13 cellular contexts compared by ENCODE assay signal in genomic region chr18:10259934-10260333, GRCh38.
DNase-seq lines count a peak whose midpoint lies in the region; ATAC-seq, FAIRE-seq and TF ChIP-seq lines count a peak whose summit lies in the region.
"Had no signal": no experiment of that assay in that cellular context is flagged by ENCODE, and none has a peak within 500 bp of the region (broad histone marks: within the 10 kb centered on the region; RNA-seq: fewer than 3 reads in every experiment).

No MANE protein-coding gene starts in this region.

- no peaks in the 10 kb centered on the region for H3K4me1 ChIP-seq in K562 (replicated peaks in 1 of 2; ENCODE audit: control insufficient read depth in 2 of 2, insufficient read depth in 2 of 2, low read length in 2 of 2)
- H3K4me1 ChIP-seq: Peyer's patch had no signal

- H3K79me2 ChIP-seq in K562 (ENCODE audit: control insufficient read depth, insufficient read depth, low read length) (no peaks in the 10 kb centered on the region), neural cell (replicated peaks; ENCODE audit: insufficient read depth, low read length) (no peaks in the 10 kb centered on the region)

- no peak overlapping the region for H3K27ac ChIP-seq in K562 (ENCODE audit: extremely low read depth, low read depth, low read length)
- no peak overlapping the region for H3K27ac ChIP-seq in neural cell (ENCODE audit: low read length)
- H3K27ac ChIP-seq: Peyer's patch had no signal

- H3K27me3 ChIP-seq in K562 (ENCODE audit: control insufficient read depth in 2 of 2, insufficient read depth in 2 of 2, low read length in 2 of 2), result peaks cover 0 to 10% of the 10 kb centered on the region in 2 experiments; a peak in 1 of 5 replicates
- no peaks in the 10 kb centered on the region for H3K27me3 ChIP-seq in neural cell (ENCODE audit: insufficient read depth, low read depth, low read length)
- H3K27me3 ChIP-seq: Peyer's patch had no signal

- FAIRE-seq in K562 (lab: Jason Lieb, UNC), result no peak
- FAIRE-seq: H54 had no signal

- no peak for ATAC-seq in K562
- ATAC-seq in HG03139 (IDR thresholded peaks at IDR 0.05; ENCODE audit: unreplicated experiment), result no peak
- no peak for ATAC-seq in HG03521 (IDR thresholded peaks at IDR 0.05; ENCODE audit: unreplicated experiment)

- H2AFZ ChIP-seq in K562 (ENCODE audit: low read depth, low read length) (no peak overlapping the region), neural cell (ENCODE audit: low read depth, low read length) (no peak overlapping the region)

- DNase-seq in COR-L47 (lab: John Stamatoyannopoulos, UW) (peak; percentile 30), LHCN-M2 (ENCODE audit: low read depth) (peak; percentile 17), K562 (ENCODE audit: extremely low read depth in 1 of 4, low spot score in 3 of 4) (no peak), NCI-H510A treated with DMSO at 0.1 percent for 48 hours (lab: John Stamatoyannopoulos, UW) (no peak)
- DNase-seq: CD8-positive, alpha-beta memory T cell; NCI-H1436 treated with DMSO at 0.1 percent for 48 hours; NCI-H2081 treated with DMSO at 0.1 percent for 48 hours; NCI-H526 treated with DMSO at 0.1 percent for 48 hours; Peyer's patch had no signal

- no peaks in the 10 kb centered on the region for H3K36me3 ChIP-seq in K562 (ENCODE audit: control insufficient read depth, insufficient read depth, low read length)
- H3K36me3 ChIP-seq in neural cell (ENCODE audit: insufficient read depth, low read length), result no peaks in the 10 kb centered on the region
- H3K36me3 ChIP-seq: Peyer's patch had no signal

- POLR2A ChIA-PET in K562 (lab: Yijun Ruan, JAX), result no interaction called here

- BruUV-seq in K562 (replicated peaks; lab: Mats Ljungman, UMichigan), result no TSS peak

- H3K9me3 ChIP-seq in K562 (replicated peaks; ENCODE audit: control insufficient read depth, insufficient read depth, low read depth, low read length) (no peaks in the 10 kb centered on the region), neural cell (ENCODE audit: low read length) (no peaks in the 10 kb centered on the region)
- H3K9me3 ChIP-seq: Peyer's patch had no signal

- no peaks in the 10 kb centered on the region for H3F3A ChIP-seq in neural cell (ENCODE audit: insufficient read depth, low read length, poor library complexity, severe bottlenecking)

- no peak for TF ChIP-seq POLR2A in K562 (conservative IDR thresholded peaks at IDR 0.05)

- TF ChIP-seq EP300 in K562 (IDR thresholded peaks at IDR 0.05; ENCODE audit: low read length), result no peak
- peak; percentile 98 for TF ChIP-seq EP300 in neural cell (conservative IDR thresholded peaks at IDR 0.05; ENCODE audit: poor library complexity, severe bottlenecking)

- in situ Hi-C loops in K562 (cut with MboI), result no loop called here

- H3K9ac ChIP-seq in K562 (ENCODE audit: insufficient read depth in 1 of 2, low read depth in 2 of 2, low read length in 2 of 2) (no peak overlapping the region), neural cell (ENCODE audit: low read length) (no peak overlapping the region)

- no peak overlapping the region for H3K4me2 ChIP-seq in K562 (ENCODE audit: insufficient read depth, low read length)
- no peak overlapping the region for H3K4me2 ChIP-seq in neural cell (ENCODE audit: low read length)

- intact Hi-C loops in K562 (cut with micrococcal nuclease), result no loop called here

- H3K9me2 ChIP-seq in neural cell (ENCODE audit: insufficient read depth, low read length), result no peaks in the 10 kb centered on the region

- 1% methylated on average over 3 of the region's 3 CpGs for WGBS in K562 (ENCODE audit: insufficient coverage, low coverage, missing lambda C conversion rate)

- H3K4me3 ChIP-seq in K562 (no peak overlapping the region), neural cell (ENCODE audit: low read length) (no peak overlapping the region)
- H3K4me3 ChIP-seq: Peyer's patch had no signal

- CTCF ChIA-PET in K562 (lab: Yijun Ruan, JAX; ENCODE audit: low intra/inter-chr PET ratio), result no interaction called here

- no peak for TF ChIP-seq CTCF in K562 (IDR thresholded peaks at IDR 0.05 in 2 of 3, conservative IDR thresholded peaks at IDR 0.05 in 1 of 3; ENCODE audit: insufficient read depth in 2 of 3, low read depth in 1 of 3, low read length in 3 of 3)
- no peak for TF ChIP-seq CTCF in neural cell (IDR thresholded peaks at IDR 0.05; ENCODE audit: poor library complexity, severe bottlenecking)

- H4K20me1 ChIP-seq in K562 (replicated peaks; ENCODE audit: control insufficient read depth, insufficient read depth, low read length), result no peaks in the 10 kb centered on the region
- no peaks in the 10 kb centered on the region for H4K20me1 ChIP-seq in neural cell (ENCODE audit: insufficient read depth)

- H3K9me1 ChIP-seq in K562 (ENCODE audit: control insufficient read depth, insufficient read depth, low read length), result no peaks in the 10 kb centered on the region

- TF ChIP-seq RAD21 in K562 (CRISPR knock-in tag; conservative IDR thresholded peaks at IDR 0.05 in 1 of 2, IDR thresholded peaks at IDR 0.05 in 1 of 2) (no peak), neural cell (conservative IDR thresholded peaks at IDR 0.05) (no peak)

TF ChIP-seq in K562, 482 proteins besides CTCF, POLR2A, EP300 and RAD21:
- TF ChIP-seq ZBTB34 (CRISPR knock-in tag; IDR thresholded peaks at IDR 0.05), result no peak
- TF ChIP-seq SPI1 (IDR thresholded peaks at IDR 0.05; ENCODE audit: borderline replicate concordance, low read depth, low read length), result 0 out of 2 replicates have a peak, but pooled peaks have one; percentile 14

TF ChIP-seq in neural cell, 6 proteins besides CTCF, POLR2A, EP300 and RAD21:
- TF ChIP-seq MXI1 (conservative IDR thresholded peaks at IDR 0.05; ENCODE audit: poor library complexity, severe bottlenecking), result peak; percentile 35
- peak; percentile 95 for TF ChIP-seq POLR2AphosphoS5 (IDR thresholded peaks at IDR 0.05)
- TF ChIP-seq, protein P1, sequence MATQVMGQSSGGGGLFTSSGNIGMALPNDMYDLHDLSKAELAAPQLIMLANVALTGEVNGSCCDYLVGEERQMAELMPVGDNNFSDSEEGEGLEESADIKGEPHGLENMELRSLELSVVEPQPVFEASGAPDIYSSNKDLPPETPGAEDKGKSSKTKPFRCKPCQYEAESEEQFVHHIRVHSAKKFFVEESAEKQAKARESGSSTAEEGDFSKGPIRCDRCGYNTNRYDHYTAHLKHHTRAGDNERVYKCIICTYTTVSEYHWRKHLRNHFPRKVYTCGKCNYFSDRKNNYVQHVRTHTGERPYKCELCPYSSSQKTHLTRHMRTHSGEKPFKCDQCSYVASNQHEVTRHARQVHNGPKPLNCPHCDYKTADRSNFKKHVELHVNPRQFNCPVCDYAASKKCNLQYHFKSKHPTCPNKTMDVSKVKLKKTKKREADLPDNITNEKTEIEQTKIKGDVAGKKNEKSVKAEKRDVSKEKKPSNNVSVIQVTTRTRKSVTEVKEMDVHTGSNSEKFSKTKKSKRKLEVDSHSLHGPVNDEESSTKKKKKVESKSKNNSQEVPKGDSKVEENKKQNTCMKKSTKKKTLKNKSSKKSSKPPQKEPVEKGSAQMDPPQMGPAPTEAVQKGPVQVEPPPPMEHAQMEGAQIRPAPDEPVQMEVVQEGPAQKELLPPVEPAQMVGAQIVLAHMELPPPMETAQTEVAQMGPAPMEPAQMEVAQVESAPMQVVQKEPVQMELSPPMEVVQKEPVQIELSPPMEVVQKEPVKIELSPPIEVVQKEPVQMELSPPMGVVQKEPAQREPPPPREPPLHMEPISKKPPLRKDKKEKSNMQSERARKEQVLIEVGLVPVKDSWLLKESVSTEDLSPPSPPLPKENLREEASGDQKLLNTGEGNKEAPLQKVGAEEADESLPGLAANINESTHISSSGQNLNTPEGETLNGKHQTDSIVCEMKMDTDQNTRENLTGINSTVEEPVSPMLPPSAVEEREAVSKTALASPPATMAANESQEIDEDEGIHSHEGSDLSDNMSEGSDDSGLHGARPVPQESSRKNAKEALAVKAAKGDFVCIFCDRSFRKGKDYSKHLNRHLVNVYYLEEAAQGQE (IDR thresholded peaks at IDR 0.05; ENCODE audit: borderline replicate concordance), result peak; percentile 54
- TF ChIP-seq EZH2 (IDR thresholded peaks at IDR 0.05; ENCODE audit: borderline replicate concordance, insufficient read depth, low read length, poor library complexity, severe bottlenecking), result no peak

Comparison
In these comparisons a context has a peak if more than half of its experiments do, and no peak if none do; other contexts are left out.
1. DNase-seq: peak in COR-L47 (single experiment) and LHCN-M2 (single experiment); none in K562 (0 of 4) and NCI-H510A treated with DMSO at 0.1 percent for 48 hours (single experiment).